In genomic region chr18:79797518-79798345, GRCh38 we compare ENCODE assay signal across 2 cellular contexts.
TF ChIP-seq lines count a peak whose summit lies in the region.

Gene KCNG2 (plus strand): TSS chr18:79797938. CDS start chr18:79863668, 65,730 bp downstream.

TF ChIP-seq in GM12878, 131 proteins besides CTCF, POLR2A, EP300 and RAD21 (continued from another document):
- TF ChIP-seq, protein P1, sequence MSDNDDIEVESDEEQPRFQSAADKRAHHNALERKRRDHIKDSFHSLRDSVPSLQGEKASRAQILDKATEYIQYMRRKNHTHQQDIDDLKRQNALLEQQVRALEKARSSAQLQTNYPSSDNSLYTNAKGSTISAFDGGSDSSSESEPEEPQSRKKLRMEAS (IDR thresholded peaks at IDR 0.05; ENCODE audit: low read depth, low read length) = no peak
- TF ChIP-seq TAF1 (IDR thresholded peaks at IDR 0.05; ENCODE audit: borderline replicate concordance, low read depth, low read length) = no peak

TF ChIP-seq in HepG2, 621 proteins besides CTCF, POLR2A, EP300 and RAD21 (continued from another document):
- no peak for TF ChIP-seq ZNF318 (CRISPR knock-in tag; IDR thresholded peaks at IDR 0.05)
